In genomic region chr12:30044206-30044605, GRCh38 we compare ENCODE assay signal across 1 cellular context.
TF ChIP-seq lines count a peak whose summit lies in the region.

No MANE protein-coding gene starts in this region.

TF ChIP-seq in H1, 55 proteins besides CTCF, POLR2A, EP300 and RAD21 (continued from another document):
- TF ChIP-seq CHD7 (IDR thresholded peaks at IDR 0.05; ENCODE audit: insufficient replicate concordance, low read length), result no peak
- no peak for TF ChIP-seq EGR1 (IDR thresholded peaks at IDR 0.05; ENCODE audit: borderline replicate concordance, low read depth, low read length)
- no peak for TF ChIP-seq CBX5 (IDR thresholded peaks at IDR 0.05; ENCODE audit: low read depth, low read length)
- TF ChIP-seq NRF1 (IDR thresholded peaks at IDR 0.05; ENCODE audit: low read depth, low read length), result no peak
- no peak for TF ChIP-seq BCL11A (IDR thresholded peaks at IDR 0.05; ENCODE audit: low read depth in 2 of 2, low read length in 2 of 2)
- TF ChIP-seq E2F6 (IDR thresholded peaks at IDR 0.05), result no peak
- no peak for TF ChIP-seq CHD1 (IDR thresholded peaks at IDR 0.05; ENCODE audit: low read depth, low read length)
- TF ChIP-seq JUN (IDR thresholded peaks at IDR 0.05; ENCODE audit: low read depth, low read length), result no peak
